In the genomic region with DNA sequence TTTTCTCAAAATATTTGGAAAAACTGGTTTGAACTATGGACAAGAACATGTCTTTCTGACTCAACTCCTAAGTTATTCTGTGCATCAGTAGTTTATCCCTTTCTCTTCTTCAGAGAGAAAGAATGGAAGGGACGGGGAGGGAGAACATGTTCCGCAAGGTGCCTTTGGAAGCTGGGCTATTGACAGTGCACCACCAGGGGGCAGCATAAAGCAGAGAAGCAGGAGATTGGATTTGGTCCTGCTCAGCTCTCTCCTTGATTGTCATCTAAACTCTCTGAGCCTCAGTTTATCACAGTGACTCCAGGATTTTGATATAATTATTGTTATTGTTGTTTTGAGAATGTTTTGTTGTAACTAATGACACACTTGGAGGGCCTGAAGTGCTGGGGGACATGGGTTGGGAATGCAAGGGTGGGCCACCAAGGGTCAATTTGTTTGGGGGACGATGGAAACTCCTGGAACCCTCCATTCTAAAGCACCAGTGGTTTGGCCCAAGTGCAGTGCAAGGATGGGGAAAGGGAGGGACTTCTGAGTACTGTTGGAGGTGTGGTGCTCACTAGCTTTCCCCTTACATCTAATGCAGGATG, we compare ENCODE assay signal across 8 cellular contexts. TPM values are rescaled to one million over a fixed set of nuclear protein-coding genes. Genes with fewer than 3 reads are reported as not detected.
A peak's percentile ranks its signal among the peaks of the same experiment; 100 is the strongest.
DNase-seq lines count a peak whose midpoint lies in the region; ATAC-seq and TF ChIP-seq lines count a peak whose summit lies in the region.

No MANE protein-coding gene starts in this region.

- H2AFZ ChIP-seq in neural progenitor cell (replicated peaks), result no peak overlapping the region

- CTCF ChIA-PET in AG04450 (lab: Charles Lee), result interaction anchor here (0.6 to 3.3 kb wide), 17 partner anchors 9 to 556 kb away, joined by 3 to 55 read pairs (median 3); no protein-coding TSS in a partner anchor

- DNase-seq in AG04450 (ENCODE audit: low read depth, low spot score), result peak; percentile 53
- peak; percentile 63 for DNase-seq in HuH-7.5 (ENCODE audit: low spot score)
- peak; percentile 66 for DNase-seq in RKO (ENCODE audit: low spot score)
- peak; percentile 81 to 84 for DNase-seq in activated T-cell treated with anti-CD3 and anti-CD28 coated beads, Interleukin-2, amount 50 U/mL, for 72 hours
- peak; percentile 82 for DNase-seq in fibroblast of the aortic adventitia (ENCODE audit: low read depth)
- peak; percentile 86 for DNase-seq in neural progenitor cell (ENCODE audit: low spot score)
- DNase-seq in stromal cell of bone marrow (ENCODE audit: low read depth), result peak; percentile 54

- H3F3A ChIP-seq in neural progenitor cell (ENCODE audit: low read depth), result no peaks in the 10 kb centered on the region

- no peaks in the 10 kb centered on the region for H3K36me3 ChIP-seq in neural progenitor cell

- H3K4me1 Mint-ChIP-seq in activated T-cell treated with anti-CD3 and anti-CD28 coated beads, Interleukin-2, amount 50 U/mL, for 72 hours (ENCODE audit: low read depth), result no peaks in the 10 kb centered on the region
- H3K4me1 Mint-ChIP-seq in neural progenitor cell, result no peaks in the 10 kb centered on the region

- H3K27ac ChIP-seq in AG04450 (ENCODE audit: low read depth, low read length), result no peak overlapping the region
- no peak overlapping the region for H3K27ac ChIP-seq in neural progenitor cell

- POLR2A ChIA-PET in AG04450 (lab: Yijun Ruan, JAX), result interaction anchor here (0.7 kb wide), 1 partner anchor 217 kb away, joined by 3 read pairs; no protein-coding TSS in a partner anchor

- no peaks in the 10 kb centered on the region for H3K4me1 ChIP-seq in neural progenitor cell

- no peaks in the 10 kb centered on the region for H4K20me1 ChIP-seq in neural progenitor cell (ENCODE audit: low read depth)

- H3K9ac ChIP-seq in neural progenitor cell, result no peak overlapping the region

- H3K4me3 Mint-ChIP-seq in activated T-cell treated with anti-CD3 and anti-CD28 coated beads, Interleukin-2, amount 50 U/mL, for 72 hours, result no peak overlapping the region
- no peak overlapping the region for H3K4me3 Mint-ChIP-seq in neural progenitor cell

- H3K27me3 Mint-ChIP-seq in activated T-cell treated with anti-CD3 and anti-CD28 coated beads, Interleukin-2, amount 50 U/mL, for 72 hours (ENCODE audit: low read depth), result no peaks in the 10 kb centered on the region
- peaks cover 3% of the 10 kb centered on the region for H3K27me3 Mint-ChIP-seq in neural progenitor cell (ENCODE audit: insufficient read depth, low read depth)

- no peaks in the 10 kb centered on the region for H3K27me3 ChIP-seq in AG04450 (ENCODE audit: control insufficient read depth, insufficient read depth, low read length)
- H3K27me3 ChIP-seq in neural progenitor cell, result no peaks in the 10 kb centered on the region

- H3K4me3 ChIP-seq in AG04450 (ENCODE audit: low read depth, low read length) (no peak overlapping the region), fibroblast of the aortic adventitia (ENCODE audit: low read depth, low read length) (no peak overlapping the region), neural progenitor cell (no peak overlapping the region)

- ATAC-seq in GM18519 (IDR thresholded peaks at IDR 0.05; ENCODE audit: low FRiP score, unreplicated experiment), result peak; percentile 49
- ATAC-seq in activated T-cell treated with anti-CD3 and anti-CD28 coated beads, Interleukin-2, amount 50 U/mL, for 72 hours (replicated peaks in 1 of 2), result peak in 1 of 2 donors; percentile 48

- H3K27ac Mint-ChIP-seq in activated T-cell treated with anti-CD3 and anti-CD28 coated beads, Interleukin-2, amount 50 U/mL, for 72 hours, result no peak overlapping the region
- no peak overlapping the region for H3K27ac Mint-ChIP-seq in neural progenitor cell

- H3K9me3 ChIP-seq in AG04450 (ENCODE audit: control insufficient read depth, insufficient read depth, low read length) (no peaks in the 10 kb centered on the region), neural progenitor cell (ENCODE audit: low read depth) (no peaks in the 10 kb centered on the region)

- no peak overlapping the region for H3K4me2 ChIP-seq in neural progenitor cell

- H3K79me2 ChIP-seq in neural progenitor cell (ENCODE audit: low read depth), result no peaks in the 10 kb centered on the region

- H3K36me3 Mint-ChIP-seq in activated T-cell treated with anti-CD3 and anti-CD28 coated beads, Interleukin-2, amount 50 U/mL, for 72 hours (ENCODE audit: insufficient read depth in 2 of 2), result no peaks in the 10 kb centered on the region
- peaks cover 13% of the 10 kb centered on the region for H3K36me3 Mint-ChIP-seq in neural progenitor cell

- TF ChIP-seq CTCF in AG04450 (IDR thresholded peaks at IDR 0.05; ENCODE audit: low read depth, low read length), result peak; percentile 96
- peak; percentile 95 for TF ChIP-seq CTCF in fibroblast of the aortic adventitia (IDR thresholded peaks at IDR 0.05; ENCODE audit: insufficient read depth, low read length)
- peak; percentile 94 for TF ChIP-seq CTCF in neural progenitor cell (IDR thresholded peaks at IDR 0.05)

- no peaks in the 10 kb centered on the region for H3K9me3 Mint-ChIP-seq in activated T-cell treated with anti-CD3 and anti-CD28 coated beads, Interleukin-2, amount 50 U/mL, for 72 hours
- H3K9me3 Mint-ChIP-seq in neural progenitor cell, result peaks cover 2% of the 10 kb centered on the region

RNA-seq across cellular contexts. Expression of gene ANO6, which starts 45.3 kb away (rescaled TPM):
- polyA plus RNA-seq in AG04450 (2011; rRNA removed), result 44.0 and 51.9 TPM in 2 replicates
- 37.2 and 50.2 TPM in 2 replicates for polyA minus RNA-seq in AG04450 (2011; rRNA and poly(A)+ RNA removed)
- 10 to 100 TPM; 25.3 to 27.0 TPM for total RNA-seq in activated T-cell treated with anti-CD3 and anti-CD28 coated beads, Interleukin-2, amount 50 U/mL, for 72 hours
- total RNA-seq in fibroblast of the aortic adventitia (ENCODE audit: low replicate concordance) (39.7 and 81.2 TPM in 2 replicates), neural progenitor cell (ENCODE audit: low replicate concordance) (34.0 and 49.0 TPM in 2 replicates)
